ENCODE assay signal across 25 cellular contexts in genomic region chr16:65083181-65083845, GRCh38. TPM values are rescaled to one million over a fixed set of nuclear protein-coding genes. Genes with fewer than 3 reads are reported as not detected.
DNase-seq lines count a peak whose midpoint lies in the region; ATAC-seq and TF ChIP-seq lines count a peak whose summit lies in the region.
"Had no signal": no experiment of that assay in that cellular context is flagged by ENCODE, and none has a peak within 500 bp of the region (broad histone marks: within the 10 kb centered on the region; RNA-seq: fewer than 3 reads in every experiment).

No MANE protein-coding gene starts in this region.

- no peaks in the 10 kb centered on the region for H3K4me1 ChIP-seq in IMR-90 (ENCODE audit: control insufficient read depth, insufficient read depth, low read length)
- H3K4me1 ChIP-seq in BE2C, result no peaks in the 10 kb centered on the region
- H3K4me1 ChIP-seq: neural progenitor cell had no signal

- no peak overlapping the region for H3K56ac ChIP-seq in IMR-90 (ENCODE audit: extremely low read depth, insufficient read depth, low read length)

- H3K9me3 ChIP-seq in IMR-90 (ENCODE audit: control insufficient read depth, insufficient read depth, low read length) (no peaks in the 10 kb centered on the region), BE2C (no peaks in the 10 kb centered on the region)
- H3K9me3 ChIP-seq: heart left ventricle had no signal

- no peak overlapping the region for H3K27ac ChIP-seq in IMR-90 (ENCODE audit: insufficient read depth, low read length)
- H3K27ac ChIP-seq: heart left ventricle, neural progenitor cell had no signal

- H4K20me1 ChIP-seq in IMR-90 (ENCODE audit: insufficient read depth, low read length), result peaks cover 71% of the 10 kb centered on the region

- no peak overlapping the region for H3K4ac ChIP-seq in IMR-90 (ENCODE audit: low read depth, low read length)

- no TSS peak for BruUV-seq in IMR-90 (replicated peaks; lab: Mats Ljungman, UMichigan)

- dilution Hi-C loops in IMR-90 (cut with HindIII; ENCODE audit: low sequenced_read_pairs, unreplicated experiment), result no loop called here

- TF ChIP-seq POLR2A in IMR-90 (IDR thresholded peaks at IDR 0.05; ENCODE audit: low read depth, low read length) (no peak), lower leg skin (IDR thresholded peaks at IDR 0.05) (no peak)

- POLR2A ChIA-PET in IMR-90 (lab: Charles Lee; ENCODE audit: unreplicated experiment), result no interaction called here

- H3K23ac ChIP-seq in IMR-90 (ENCODE audit: low read depth, low read length), result peak overlapping the region; percentile 24; the same call in 1 of the 2 replicates

- H3K18ac ChIP-seq in IMR-90 (ENCODE audit: low read depth, low read length), result no peak overlapping the region

- TF ChIP-seq CTCF in IMR-90 (conservative IDR thresholded peaks at IDR 0.05; ENCODE audit: low read depth, low read length) (no peak), BE2C (IDR thresholded peaks at IDR 0.05; ENCODE audit: low read depth, low read length) (no peak), lower leg skin (IDR thresholded peaks at IDR 0.05) (no peak)

- peaks cover 29 to 74% of the 10 kb centered on the region in 2 experiments for H3K79me1 ChIP-seq in IMR-90 (ENCODE audit: low read depth in 1 of 2, low read length in 2 of 2)

- H3K4me2 ChIP-seq in IMR-90 (ENCODE audit: low read depth, low read length), result no peak overlapping the region
- H3K4me2 ChIP-seq: neural progenitor cell had no signal

- H4K5ac ChIP-seq in IMR-90 (ENCODE audit: low read depth, low read length), result no peak overlapping the region

- H3K27me3 ChIP-seq in IMR-90 (ENCODE audit: control insufficient read depth, insufficient read depth, low read length), result no peaks in the 10 kb centered on the region
- H3K27me3 ChIP-seq in BE2C, result no peaks in the 10 kb centered on the region
- H3K27me3 ChIP-seq: heart left ventricle, neural progenitor cell had no signal

- intact Hi-C loops in IMR-90 (cut with micrococcal nuclease), result no loop called here
- intact Hi-C loops in lower leg skin (cut with DNase I; ENCODE audit: low total_unique reads), result no loop called here

- CTCF ChIA-PET in IMR-90 (lab: Yijun Ruan, JAX), result no interaction called here

- TF ChIP-seq RAD21 in IMR-90 (IDR thresholded peaks at IDR 0.05; ENCODE audit: low read length), result no peak

- H4K91ac ChIP-seq in IMR-90 (ENCODE audit: insufficient read depth, low read depth, low read length), result no peak overlapping the region

- peaks cover 23% of the 10 kb centered on the region for H3K9me1 ChIP-seq in IMR-90 (ENCODE audit: insufficient read depth, low read length)

- 0% methylated on average over 1 of the region's 2 CpGs; no CpG with 5 or more reads in 1 of the 2 experiments for WGBS in IMR-90 (ENCODE audit: extremely low coverage in 2 of 2, insufficient read length in 1 of 2), 2 experiments
- 49 to 51% methylated on average over 2 of the region's 2 CpGs for WGBS in lower leg skin, 2 donors

- no peak for ATAC-seq in IMR-90 (ENCODE audit: low read depth)
- ATAC-seq: heart left ventricle had no signal

- H2BK15ac ChIP-seq in IMR-90 (ENCODE audit: low read depth, low read length), result no peak overlapping the region

- no peak overlapping the region for H2AK5ac ChIP-seq in IMR-90 (ENCODE audit: low read depth, low read length)

- H2BK120ac ChIP-seq in IMR-90 (ENCODE audit: low read depth, low read length), result no peak overlapping the region

- no peak overlapping the region for H3K4me3 ChIP-seq in IMR-90 (ENCODE audit: insufficient read depth, low read depth, low read length)
- no peak overlapping the region for H3K4me3 ChIP-seq in BE2C (ENCODE audit: low read depth, low read length)
- no peak overlapping the region for H3K4me3 ChIP-seq in lower leg skin (ENCODE audit: low read depth, poor library complexity, severe bottlenecking)
- H3K4me3 ChIP-seq: heart left ventricle, neural progenitor cell had no signal

- no peak overlapping the region for H2BK5ac ChIP-seq in IMR-90 (ENCODE audit: low read depth, low read length, poor library complexity, severe bottlenecking)

- peak overlapping the region; percentile 18; the same call in 1 of the 2 replicates for H2BK20ac ChIP-seq in IMR-90 (ENCODE audit: low read depth, low read length)

- H3K36me3 ChIP-seq in IMR-90 (ENCODE audit: control insufficient read depth, insufficient read depth, low read length) (peaks cover 10% of the 10 kb centered on the region), BE2C (no peaks in the 10 kb centered on the region)
- H3K36me3 ChIP-seq: heart left ventricle, neural progenitor cell had no signal

- peak; percentile 14 for DNase-seq in AG20443 (ENCODE audit: low spot score)
- DNase-seq in IMR-90, result peak; percentile 45
- DNase-seq in astrocyte of the hippocampus (ENCODE audit: low read depth, low spot score), result peak; percentile 23
- peak; percentile 32 for DNase-seq in glomerular visceral epithelial cell (ENCODE audit: extremely low spot score)
- DNase-seq in BE2C, result no peak
- DNase-seq in hypothalamus (lab: John Stamatoyannopoulos, UW), result no peak
- no peak for DNase-seq in lower leg skin (ENCODE audit: low spot score in 2 of 2)
- DNase-seq: activated effector memory CD4-positive, alpha-beta T cell treated with anti-CD3 and anti-CD28 coated beads, Interleukin-2, amount 50 U/mL, for 16 hours; activated naive CD8-positive, alpha-beta T cell treated with anti-CD3 and anti-CD28 coated beads, Interleukin-2, amount 10 ng/mL, durations not matched to agents 7 days and 5 days; activated T-cell treated with anti-CD3 and anti-CD28 coated beads, Interleukin-2, amount 50 U/mL, for 1 hour; Calu3; cerebellar nuclear complex; GOT3; heart left ventricle; Kasumi-1; mammary epithelial cell; posterior cingulate gyrus; right cardiac atrium; stimulated activated CD4-positive, alpha-beta T cell treated with anti-CD3 and anti-CD28 coated beads, Interleukin-12 subunit alpha, Interleukin-12 subunit beta, amount 100 ng/mL, for 4 hours; stimulated activated CD4-positive, alpha-beta T cell treated with anti-CD3 and anti-CD28 coated beads, Interleukin-4, amount 100 ng/mL, for 1 hour; T-helper 2 cell; trophoblast cell had no signal

- H2AK9ac ChIP-seq in IMR-90 (replicated peaks; ENCODE audit: low read depth, low read length, poor library complexity), result no peak overlapping the region

- no peak overlapping the region for H2AFZ ChIP-seq in IMR-90 (replicated peaks; ENCODE audit: low read length, poor library complexity)
- H2AFZ ChIP-seq: neural progenitor cell had no signal

- H3K14ac ChIP-seq in IMR-90 (replicated peaks; ENCODE audit: low read depth, low read length), result peak overlapping the region; percentile 41; the same call in 1 of the 2 replicates

- H3K9ac ChIP-seq in IMR-90 (ENCODE audit: low read depth, low read length), result no peak overlapping the region
- H3K9ac ChIP-seq: neural progenitor cell had no signal

- H4K8ac ChIP-seq in IMR-90 (ENCODE audit: low read depth in 2 of 2, low read length in 2 of 2), result no peak overlapping the region

- in situ Hi-C loops in IMR-90 (cut with MboI; ENCODE audit: low sequenced_read_pairs), result no loop called here

TF ChIP-seq in IMR-90, 13 proteins besides CTCF, POLR2A, EP300 and RAD21:
- TF ChIP-seq CEBPB (IDR thresholded peaks at IDR 0.05; ENCODE audit: low read depth, low read length), result no peak
- no peak for TF ChIP-seq FOS (IDR thresholded peaks at IDR 0.05; ENCODE audit: low read depth, low read length)
- TF ChIP-seq MAFK (IDR thresholded peaks at IDR 0.05; ENCODE audit: low read depth, low read length), result peak; percentile 70
- TF ChIP-seq RFX5 (IDR thresholded peaks at IDR 0.05; ENCODE audit: low read depth, low read length), result no peak

RNA-seq across cellular contexts. Expression of gene CDH11, which starts 38.5 kb away (rescaled TPM):
- total RNA-seq in IMR-90 (2012; rRNA removed), result 395 and 601 TPM in 2 replicates
- 235 and 266 TPM in 2 replicates for polyA plus RNA-seq in IMR-90 (2012; rRNA removed)
- 335 and 358 TPM in 2 replicates for polyA plus RNA-seq in IMR-90 (2012; cell fraction: cytosol; rRNA removed)
- polyA plus RNA-seq in IMR-90 (2012; cell fraction: nucleus; rRNA removed; ENCODE audit: low replicate concordance), result 145 and 223 TPM in 2 replicates
- polyA plus RNA-seq in BE2C (2012; ENCODE audit: insufficient read depth, insufficient read length, low read depth), result 2.3 TPM
- total RNA-seq in lower leg skin, result 10 to 100 TPM; 37.4 to 78.8 (median 47.5) TPM
- total RNA-seq: activated CD8-positive, alpha-beta memory T cell treated with anti-CD3 and anti-CD28 coated beads for 36 hours; activated naive CD8-positive, alpha-beta T cell treated with anti-CD3 and anti-CD28 coated beads, Interleukin-2, amount 10 ng/mL, durations not matched to agents 7 days and 5 days; Calu3 had no signal
- polyA plus RNA-seq: CD14-positive monocyte had no signal

Comparison
In these comparisons a context has a peak if more than half of its experiments do, and no peak if none do; other contexts are left out.
1. DNase-seq: peak in AG20443 (single experiment), IMR-90 (single experiment), astrocyte of the hippocampus (single experiment) and glomerular visceral epithelial cell (single experiment); none in BE2C (single experiment), hypothalamus (0 of 51) and lower leg skin (0 of 2).